ENCODE assay signal across 8 cellular contexts in genomic region chr19:54102421-54103169, GRCh38. TPM values are rescaled to one million over a fixed set of nuclear protein-coding genes. Genes with fewer than 3 reads are reported as not detected.
DNase-seq lines count a peak whose midpoint lies in the region; ATAC-seq, FAIRE-seq and TF ChIP-seq lines count a peak whose summit lies in the region.

NDUFA3 (plus strand) TSS chr19:54102855; CDS start chr19:54102879, 24 bp downstream.

- peak; percentile 95 for ATAC-seq in GM21447 (IDR thresholded peaks at IDR 0.05; ENCODE audit: unreplicated experiment)

- H3K4me1 ChIP-seq in HUES64 (ENCODE audit: insufficient read depth, low read length) (no peaks in the 10 kb centered on the region), OCI-LY1 (ENCODE audit: insufficient read depth, low read length, severe bottlenecking) (peaks cover 19% of the 10 kb centered on the region), mesodermal cell (ENCODE audit: control insufficient read depth, insufficient read depth, low read length, poor library complexity, severe bottlenecking) (no peaks in the 10 kb centered on the region)

- no peaks in the 10 kb centered on the region for H3K27me3 Mint-ChIP-seq in Calu3 (ENCODE audit: unreplicated experiment)

- H2AFZ ChIP-seq in OCI-LY1 (ENCODE audit: low read length) = peak within 1 kb of the TSS; percentile 45; the same call in 1 of the 2 replicates

- no peaks in the 10 kb centered on the region for H3K9me3 ChIP-seq in HUES64 (ENCODE audit: insufficient read depth, low read depth, low read length)
- no peaks in the 10 kb centered on the region for H3K9me3 ChIP-seq in OCI-LY1 (ENCODE audit: low read length)
- H3K9me3 ChIP-seq in mesodermal cell (ENCODE audit: control insufficient read depth, low read length) = no peaks in the 10 kb centered on the region

- intact Hi-C loops in Calu3 (cut with micrococcal nuclease; ENCODE audit: unreplicated experiment) = no loop called here

- TSS peak; percentile 91 for BruUV-seq in Calu3 (replicated peaks; lab: Mats Ljungman, UMichigan)

- H3K36me3 ChIP-seq in HUES64 (ENCODE audit: insufficient read depth, low read length) (peaks cover 30% of the 10 kb centered on the region), OCI-LY1 (ENCODE audit: insufficient read depth, low read length) (peaks cover 29% of the 10 kb centered on the region), mesodermal cell (ENCODE audit: control insufficient read depth, insufficient read depth, low read length) (peaks cover 21% of the 10 kb centered on the region)

- H3K36me3 Mint-ChIP-seq in Calu3 (ENCODE audit: insufficient read depth, unreplicated experiment) = peaks cover 39% of the 10 kb centered on the region

- H3K27ac ChIP-seq in HUES64 (ENCODE audit: low read depth, low read length) = peak within 1 kb of the TSS; percentile 49
- H3K27ac ChIP-seq in OCI-LY1 (ENCODE audit: low read depth, low read length, poor library complexity, severe bottlenecking) = peak within 1 kb of the TSS; percentile 47
- H3K27ac ChIP-seq in mesodermal cell (ENCODE audit: low read depth, low read length, severe bottlenecking) = no peak within 1 kb of the TSS

- CTCF ChIA-PET in Calu3 (lab: Charles Lee) = no interaction called here

- no peaks in the 10 kb centered on the region for H3K9me3 Mint-ChIP-seq in Calu3 (ENCODE audit: low read depth, unreplicated experiment)

- TF ChIP-seq CTCF in Calu3 (IDR thresholded peaks at IDR 0.05; ENCODE audit: unreplicated experiment) (no peak), OCI-LY1 (IDR thresholded peaks at IDR 0.05; ENCODE audit: low read length) (no peak)

- peak within 1 kb of the TSS; percentile 90 for H3K4me3 ChIP-seq in HUES64 (ENCODE audit: low read length)
- peak within 1 kb of the TSS; percentile 79 for H3K4me3 ChIP-seq in OCI-LY1 (ENCODE audit: low read depth, low read length, poor library complexity, severe bottlenecking)
- peak within 1 kb of the TSS; percentile 93 for H3K4me3 ChIP-seq in mesodermal cell (ENCODE audit: extremely low read depth, insufficient read depth, low read length, poor library complexity, severe bottlenecking)

- H3K9ac ChIP-seq in HUES64 (ENCODE audit: low read depth, low read length) = peak within 1 kb of the TSS; percentile 81
- H3K9ac ChIP-seq in OCI-LY1 (ENCODE audit: low read length) = peak within 1 kb of the TSS; percentile 88

- peaks cover 7% of the 10 kb centered on the region for H3K4me1 Mint-ChIP-seq in Calu3 (ENCODE audit: low read depth, unreplicated experiment)

- H3K27me3 ChIP-seq in HUES64 (ENCODE audit: insufficient read depth, low read length) = no peaks in the 10 kb centered on the region
- H3K27me3 ChIP-seq in OCI-LY1 (ENCODE audit: insufficient read depth, low read length) = no peaks in the 10 kb centered on the region

- DNase-seq in Calu3 = peak; percentile 98
- peak; percentile 95 for DNase-seq in activated CD8-positive, alpha-beta memory T cell treated with anti-CD3 and anti-CD28 coated beads, Interleukin-2, amount 50 U/mL, for 4 hours
- peak; percentile 96 for DNase-seq in stimulated activated CD8-positive, alpha-beta memory T cell treated with anti-CD3 and anti-CD28 coated beads, Interleukin-15, amount 100 ng/mL, for 4 hours (ENCODE audit: low read depth in 2 of 2)

- no peaks in the 10 kb centered on the region for H3F3A ChIP-seq in OCI-LY1 (ENCODE audit: insufficient read depth, low read length)

- no peaks in the 10 kb centered on the region for H3K9me2 ChIP-seq in OCI-LY1 (ENCODE audit: low read depth, low read length)

- FAIRE-seq in endometrium (lab: Jason Lieb, UNC) = peak; percentile 93

- H3K4me3 Mint-ChIP-seq in Calu3 (ENCODE audit: low read depth, unreplicated experiment) = peak within 1 kb of the TSS; percentile 99

- H3K4me2 ChIP-seq in OCI-LY1 (ENCODE audit: low read length) = peak within 1 kb of the TSS; percentile 89

- WGBS in HUES64 = 6% methylated on average over 54 of the region's 54 CpGs
- WGBS in mesodermal cell (ENCODE audit: insufficient coverage in 2 of 2), 2 experiments = 4 to 6% methylated on average over 36 to 52 of the region's 54 CpGs

- H3K79me2 ChIP-seq in OCI-LY1 (ENCODE audit: insufficient read depth, low read length) = peaks cover 12% of the 10 kb centered on the region

- H4K20me1 ChIP-seq in OCI-LY1 (ENCODE audit: insufficient read depth, low read length) = no peaks in the 10 kb centered on the region

- H3K27ac Mint-ChIP-seq in Calu3 (ENCODE audit: unreplicated experiment) = peak within 1 kb of the TSS; percentile 83

RNA-seq across cellular contexts. Expression of gene NDUFA3, which starts in this region (rescaled TPM):
- total RNA-seq in Calu3 (2022) = 228 and 255 TPM in 2 replicates
- polyA plus RNA-seq in HUES64 (2013, experiment 1 of 2) = 149 TPM
- polyA plus RNA-seq in HUES64 (2013, experiment 2 of 2) = 176 TPM
- 116 TPM for polyA plus RNA-seq in mesodermal cell (2013, experiment 1 of 2)
- polyA plus RNA-seq in mesodermal cell (2013, experiment 2 of 2) = 113 TPM
